In genomic region chr16:85465328-85466307, GRCh38 we compare ENCODE assay signal across 10 cellular contexts.
DNase-seq lines count a peak whose midpoint lies in the region; ATAC-seq and TF ChIP-seq lines count a peak whose summit lies in the region.
"Had no signal": no experiment of that assay in that cellular context is flagged by ENCODE, and none has a peak within 500 bp of the region (broad histone marks: within the 10 kb centered on the region; RNA-seq: fewer than 3 reads in every experiment).

No MANE protein-coding gene starts in this region.

- H3K4me1 ChIP-seq in SK-N-SH (ENCODE audit: control insufficient read depth in 1 of 2, insufficient read depth in 2 of 2, low read depth in 1 of 2, low read length in 1 of 2) (peaks cover 17 to 69% of the 10 kb centered on the region in 2 experiments), adipocyte (ENCODE audit: control insufficient read depth, insufficient read depth, low read length) (peaks cover 30% of the 10 kb centered on the region), right cardiac atrium (ENCODE audit: control insufficient read depth, insufficient read depth, low read length) (peaks cover 25% of the 10 kb centered on the region), vagina (peaks cover 57% of the 10 kb centered on the region), colonic mucosa (peaks cover 16% of the 10 kb centered on the region)

- no peak for TF ChIP-seq POLR2A in vagina (IDR thresholded peaks at IDR 0.05)

- no peaks in the 10 kb centered on the region for H3K79me2 ChIP-seq in SK-N-SH (ENCODE audit: insufficient read depth)

- peaks cover 23% of the 10 kb centered on the region for H4K20me1 ChIP-seq in SK-N-SH (ENCODE audit: insufficient read depth)

- no peak overlapping the region for H2AFZ ChIP-seq in SK-N-SH (ENCODE audit: low read depth)

- TF ChIP-seq RAD21 in SK-N-SH (IDR thresholded peaks at IDR 0.05; ENCODE audit: low read length), result no peak

- H3K4me3 ChIP-seq in SK-N-SH (ENCODE audit: low read depth in 2 of 2, low read length in 1 of 2), result no peak overlapping the region
- no peak overlapping the region for H3K4me3 ChIP-seq in adipocyte (ENCODE audit: low read length)
- H3K4me3 ChIP-seq in right cardiac atrium (ENCODE audit: low read length), result no peak overlapping the region
- H3K4me3 ChIP-seq in vagina, result no peak overlapping the region
- no peak overlapping the region for H3K4me3 ChIP-seq in colonic mucosa

- no peaks in the 10 kb centered on the region for H3K9me2 ChIP-seq in SK-N-SH

- H3K27ac ChIP-seq in SK-N-SH (ENCODE audit: low read depth in 2 of 2, low read length in 1 of 2) (peak overlapping the region in 1 of 2 experiments; percentile 76; a peak in 2 of 4 replicates), right cardiac atrium (ENCODE audit: low read length) (peak overlapping the region; percentile 88), vagina (peak overlapping the region; percentile 78), colonic mucosa (no peak overlapping the region)

- peak; percentile 90 for DNase-seq in SK-N-SH
- peak; percentile 71 for DNase-seq in adipocyte (ENCODE audit: low read depth)
- peak; percentile 70 to 91 (median 90) for DNase-seq in right cardiac atrium
- DNase-seq in vagina (ENCODE audit: extremely low spot score in 2 of 2), result no peak
- no peak for DNase-seq in colonic mucosa
- no peak for DNase-seq in ACHN
- no peak for DNase-seq in stimulated activated CD4-positive, alpha-beta T cell treated with anti-CD3 and anti-CD28 coated beads, Interleukin-1b, Interleukin-23, amount 100 ng/mL, for 48 hours
- DNase-seq: activated T-cell treated with anti-CD3 and anti-CD28 coated beads, Interleukin-2, amount 50 U/mL, for 1 hour; T-helper 1 cell had no signal

- intact Hi-C loops in right cardiac atrium (cut with DNase I) (loop anchor here in 1 of 4 donors (5.0 kb wide), 1 partner anchor 73 kb away; no protein-coding TSS in a partner anchor), vagina (cut with DNase I) (no loop called here), colonic mucosa (cut with DNase I) (no loop called here)

- no peaks in the 10 kb centered on the region for H3K9me3 ChIP-seq in SK-N-SH
- no peaks in the 10 kb centered on the region for H3K9me3 ChIP-seq in adipocyte (ENCODE audit: control insufficient read depth, low read length)
- no peaks in the 10 kb centered on the region for H3K9me3 ChIP-seq in right cardiac atrium (ENCODE audit: control insufficient read depth, low read length)
- H3K9me3 ChIP-seq in vagina, result no peaks in the 10 kb centered on the region
- no peaks in the 10 kb centered on the region for H3K9me3 ChIP-seq in colonic mucosa

- POLR2A ChIA-PET in SK-N-SH (lab: Yijun Ruan, JAX), result interaction anchor here (1.1 kb wide), 1 partner anchor 9 kb away, joined by 9 read pairs; no protein-coding TSS in a partner anchor

- in situ Hi-C loops in ACHN (cut with HindIII; ENCODE audit: low pct_ligation_motif_present, low pct_unique_long_range_greater_than_20kb, low sequenced_read_pairs), result no loop called here

- CTCF ChIA-PET in SK-N-SH (lab: Yijun Ruan, JAX), result interaction anchor here (0.5 to 2.2 kb wide), 16 partner anchors 10 to 168 kb away, joined by 3 to 7 read pairs (median 4); no protein-coding TSS in a partner anchor

- TF ChIP-seq EP300 in SK-N-SH (IDR thresholded peaks at IDR 0.05; ENCODE audit: borderline replicate concordance in 1 of 2, low read depth in 1 of 2, low read length in 1 of 2), result peak in 1 of 2 experiments; percentile 30; a peak in 1 of 4 replicates

- 55% methylated on average over 11 of the region's 13 CpGs for WGBS in SK-N-SH (ENCODE audit: low lambda C conversion rate)
- WGBS in right cardiac atrium, result 43% methylated on average over 13 of the region's 13 CpGs

- H3K27me3 ChIP-seq in SK-N-SH (ENCODE audit: insufficient read depth) (no peaks in the 10 kb centered on the region), adipocyte (replicated peaks; ENCODE audit: control insufficient read depth, insufficient read depth, low read length) (no peaks in the 10 kb centered on the region), right cardiac atrium (ENCODE audit: control insufficient read depth, insufficient read depth) (no peaks in the 10 kb centered on the region), vagina (no peaks in the 10 kb centered on the region), colonic mucosa (peaks cover 27% of the 10 kb centered on the region)

- no peak overlapping the region for H3K4me2 ChIP-seq in SK-N-SH

- peaks cover 6% of the 10 kb centered on the region for H3F3A ChIP-seq in SK-N-SH (replicated peaks; ENCODE audit: insufficient read depth)

- H3K9ac ChIP-seq in SK-N-SH (no peak overlapping the region), adipocyte (ENCODE audit: low read length) (peak overlapping the region; percentile 16), colonic mucosa (ENCODE audit: low read depth in 2 of 2, low read length in 2 of 2) (no peak overlapping the region)

- TF ChIP-seq CTCF in SK-N-SH (IDR thresholded peaks at IDR 0.05) (no peak), vagina (IDR thresholded peaks at IDR 0.05) (no peak), colonic mucosa (IDR thresholded peaks at IDR 0.05) (no peak)

- ATAC-seq in SK-N-SH treated with all-trans-retinoic acid at 6 μM for 48 hours, result no peak
- ATAC-seq in right cardiac atrium, result peak; percentile 60 to 61

- no peaks in the 10 kb centered on the region for H3K36me3 ChIP-seq in SK-N-SH (replicated peaks in 1 of 2; ENCODE audit: control insufficient read depth in 1 of 2, insufficient read depth in 2 of 2, low read length in 1 of 2)
- no peaks in the 10 kb centered on the region for H3K36me3 ChIP-seq in adipocyte (ENCODE audit: control insufficient read depth, insufficient read depth, low read length, severe bottlenecking)
- H3K36me3 ChIP-seq in vagina, result no peaks in the 10 kb centered on the region
- no peaks in the 10 kb centered on the region for H3K36me3 ChIP-seq in colonic mucosa

TF ChIP-seq in SK-N-SH, 30 proteins besides CTCF, POLR2A, EP300 and RAD21 (continues in another document):
- TF ChIP-seq NRF1 (IDR thresholded peaks at IDR 0.05; ENCODE audit: low read depth, low read length) (0 out of 2 replicates have a peak, but pooled peaks have one; percentile 5), NFIC (IDR thresholded peaks at IDR 0.05; ENCODE audit: borderline replicate concordance) (peak; percentile 60), ELF1 (IDR thresholded peaks at IDR 0.05) (no peak), CHD2 (IDR thresholded peaks at IDR 0.05; ENCODE audit: low read length, partially characterized antibody) (peak; percentile 12), IRF3 (IDR thresholded peaks at IDR 0.05; ENCODE audit: low read depth, low read length) (no peak), RCOR1 (IDR thresholded peaks at IDR 0.05; ENCODE audit: low read length) (0 out of 2 replicates have a peak, but pooled peaks have one; percentile 37), MXI1 (IDR thresholded peaks at IDR 0.05; ENCODE audit: low read depth, low read length) (peak; percentile 98), RFX5 (IDR thresholded peaks at IDR 0.05; ENCODE audit: low read length) (no peak), PBX3 (IDR thresholded peaks at IDR 0.05) (no peak)

TF ChIP-seq in SK-N-SH treated with all-trans-retinoic acid at 6 μM for 48 hours, 23 proteins besides CTCF, POLR2A, EP300 and RAD21:
- no peak for TF ChIP-seq PATZ1 (CRISPR knock-in tag; IDR thresholded peaks at IDR 0.05; ENCODE audit: borderline replicate concordance)

Comparison
In these comparisons a context has a peak if more than half of its experiments do, and no peak if none do; other contexts are left out.
1. DNase-seq: peak in SK-N-SH (single experiment), adipocyte (single experiment) and right cardiac atrium (3 of 3); none in vagina (0 of 2), colonic mucosa (single experiment), ACHN (single experiment) and stimulated activated CD4-positive, alpha-beta T cell treated with anti-CD3 and anti-CD28 coated beads, Interleukin-1b, Interleukin-23, amount 100 ng/mL, for 48 hours (single experiment).